8 cellular contexts compared by ENCODE assay signal in genomic region chr11:66643745-66644437, GRCh38. TPM values are rescaled to one million over a fixed set of nuclear protein-coding genes. Genes with fewer than 3 reads are reported as not detected.
A peak's percentile ranks its signal among the peaks of the same experiment; 100 is the strongest.
DNase-seq lines count a peak whose midpoint lies in the region; ATAC-seq and TF ChIP-seq lines count a peak whose summit lies in the region.
"Had no signal": no experiment of that assay in that cellular context is flagged by ENCODE, and none has a peak within 500 bp of the region (broad histone marks: within the 10 kb centered on the region; RNA-seq: fewer than 3 reads in every experiment).

No MANE protein-coding gene starts in this region.

- POLR2A ChIA-PET in activated CD8-positive, alpha-beta T cell treated with anti-CD3 and anti-CD28 coated beads for 36 hours (lab: Charles Lee), result interaction anchor here (0.8 to 27.4 kb wide), 8 partner anchors 8 to 75 kb away, joined by 3 to 558 read pairs (median 4); partner anchors contain the start of genes CCDC87, CCS, CTSF and RBM14
- POLR2A ChIA-PET in activated CD8-positive, alpha-beta T cell treated with anti-CD3 and anti-CD28 coated beads, Interleukin-2, amount 10 ng/mL, durations not matched to agents 7 days and 5 days (lab: Charles Lee), result interaction anchor here (0.5 to 2.0 kb wide), 2 partner anchors 11 to 22 kb away, joined by 3 to 7 read pairs; no protein-coding TSS in a partner anchor

- H3K27ac ChIP-seq in smooth muscle cell (ENCODE audit: low read depth), result no peak overlapping the region

- no peak for DNase-seq in activated CD8-positive, alpha-beta T cell treated with anti-CD3 and anti-CD28 coated beads for 36 hours
- no peak for DNase-seq in activated CD8-positive, alpha-beta T cell treated with anti-CD3 and anti-CD28 coated beads, Interleukin-2, amount 10 ng/mL, durations not matched to agents 7 days and 5 days
- no peak for DNase-seq in smooth muscle cell (lab: John Stamatoyannopoulos, UW; ENCODE audit: unreplicated experiment)
- no peak for DNase-seq in 8988T
- no peak for DNase-seq in H4 (ENCODE audit: low spot score)
- DNase-seq: ACHN had no signal

- no peak for TF ChIP-seq CTCF in activated CD8-positive, alpha-beta T cell treated with anti-CD3 and anti-CD28 coated beads for 36 hours (IDR thresholded peaks at IDR 0.05)
- no peak for TF ChIP-seq CTCF in smooth muscle cell (IDR thresholded peaks at IDR 0.05; ENCODE audit: borderline replicate concordance, insufficient read depth, poor library complexity, severe bottlenecking)

- no peaks in the 10 kb centered on the region for H3K9me3 Mint-ChIP-seq in activated CD8-positive, alpha-beta T cell treated with anti-CD3 and anti-CD28 coated beads for 36 hours
- no peaks in the 10 kb centered on the region for H3K9me3 Mint-ChIP-seq in activated CD8-positive, alpha-beta T cell treated with anti-CD3 and anti-CD28 coated beads, Interleukin-2, amount 10 ng/mL, durations not matched to agents 7 days and 5 days (ENCODE audit: insufficient read depth)

- H3K9me3 ChIP-seq in endocrine pancreas (ENCODE audit: control insufficient read depth, low read length), result no peaks in the 10 kb centered on the region
- no peaks in the 10 kb centered on the region for H3K9me3 ChIP-seq in smooth muscle cell (replicated peaks; ENCODE audit: low read depth)

- H3K27me3 ChIP-seq in endocrine pancreas (ENCODE audit: control insufficient read depth, insufficient read depth, low read length) (no peaks in the 10 kb centered on the region), smooth muscle cell (ENCODE audit: low read depth) (no peaks in the 10 kb centered on the region)

- peaks cover 43% of the 10 kb centered on the region for H3K4me1 ChIP-seq in endocrine pancreas (ENCODE audit: control insufficient read depth, insufficient read depth, low read length)
- H3K4me1 ChIP-seq in smooth muscle cell (ENCODE audit: low read depth), result peaks cover 34% of the 10 kb centered on the region

- 97% methylated on average over 23 of the region's 24 CpGs for WGBS in smooth muscle cell (ENCODE audit: low lambda C conversion rate)

- no peak overlapping the region for H2AFZ ChIP-seq in smooth muscle cell (ENCODE audit: low read depth)

- no peak overlapping the region for H3K9ac ChIP-seq in endocrine pancreas (ENCODE audit: control insufficient read depth, insufficient read depth, low read length)
- H3K9ac ChIP-seq in smooth muscle cell (ENCODE audit: low read depth), result no peak overlapping the region

- H3K36me3 Mint-ChIP-seq in activated CD8-positive, alpha-beta T cell treated with anti-CD3 and anti-CD28 coated beads for 36 hours (ENCODE audit: low read depth), result peaks cover 90% of the 10 kb centered on the region
- H3K36me3 Mint-ChIP-seq in activated CD8-positive, alpha-beta T cell treated with anti-CD3 and anti-CD28 coated beads, Interleukin-2, amount 10 ng/mL, durations not matched to agents 7 days and 5 days (ENCODE audit: low read depth), result peaks cover 93% of the 10 kb centered on the region

- peaks cover 8% of the 10 kb centered on the region for H3K36me3 ChIP-seq in endocrine pancreas (ENCODE audit: control insufficient read depth, insufficient read depth, low read length)
- peaks cover 20% of the 10 kb centered on the region for H3K36me3 ChIP-seq in smooth muscle cell (ENCODE audit: low read depth)

- H3K27ac Mint-ChIP-seq in activated CD8-positive, alpha-beta T cell treated with anti-CD3 and anti-CD28 coated beads for 36 hours, result no peak overlapping the region
- no peak overlapping the region for H3K27ac Mint-ChIP-seq in activated CD8-positive, alpha-beta T cell treated with anti-CD3 and anti-CD28 coated beads, Interleukin-2, amount 10 ng/mL, durations not matched to agents 7 days and 5 days

- intact Hi-C loops in activated CD8-positive, alpha-beta T cell treated with anti-CD3 and anti-CD28 coated beads for 36 hours (cut with micrococcal nuclease), result no loop called here

- peak overlapping the region; percentile 83 for H3K4me3 Mint-ChIP-seq in activated CD8-positive, alpha-beta T cell treated with anti-CD3 and anti-CD28 coated beads for 36 hours
- H3K4me3 Mint-ChIP-seq in activated CD8-positive, alpha-beta T cell treated with anti-CD3 and anti-CD28 coated beads, Interleukin-2, amount 10 ng/mL, durations not matched to agents 7 days and 5 days, result no peak overlapping the region

- H3F3A ChIP-seq in smooth muscle cell (ENCODE audit: low read depth), result peaks cover 18% of the 10 kb centered on the region

- peaks cover 100% of the 10 kb centered on the region for H3K79me2 ChIP-seq in smooth muscle cell (ENCODE audit: low read depth)

- peaks cover 100% of the 10 kb centered on the region for H4K20me1 ChIP-seq in smooth muscle cell (ENCODE audit: low read depth)

- peaks cover 87% of the 10 kb centered on the region for H3K4me1 Mint-ChIP-seq in activated CD8-positive, alpha-beta T cell treated with anti-CD3 and anti-CD28 coated beads for 36 hours (ENCODE audit: low read depth)
- peaks cover 81% of the 10 kb centered on the region for H3K4me1 Mint-ChIP-seq in activated CD8-positive, alpha-beta T cell treated with anti-CD3 and anti-CD28 coated beads, Interleukin-2, amount 10 ng/mL, durations not matched to agents 7 days and 5 days (ENCODE audit: low read depth)

- CTCF ChIA-PET in activated CD8-positive, alpha-beta T cell treated with anti-CD3 and anti-CD28 coated beads for 36 hours (lab: Charles Lee), result interaction anchor here (1.1 to 4.5 kb wide), 2 partner anchors 34 kb away, joined by 4 to 20 read pairs; partner anchors contain the start of gene RBM4B
- CTCF ChIA-PET in activated CD8-positive, alpha-beta T cell treated with anti-CD3 and anti-CD28 coated beads, Interleukin-2, amount 10 ng/mL, durations not matched to agents 7 days and 5 days (lab: Charles Lee), result no interaction called here

- H3K4me2 ChIP-seq in smooth muscle cell, result peak overlapping the region; percentile 9

- H3K4me3 ChIP-seq in endocrine pancreas (ENCODE audit: control insufficient read depth, insufficient read depth, low read length) (peak overlapping the region; percentile 87), smooth muscle cell (no peak overlapping the region)

- H3K27me3 Mint-ChIP-seq in activated CD8-positive, alpha-beta T cell treated with anti-CD3 and anti-CD28 coated beads for 36 hours, result no peaks in the 10 kb centered on the region
- no peaks in the 10 kb centered on the region for H3K27me3 Mint-ChIP-seq in activated CD8-positive, alpha-beta T cell treated with anti-CD3 and anti-CD28 coated beads, Interleukin-2, amount 10 ng/mL, durations not matched to agents 7 days and 5 days (ENCODE audit: low read depth)

- no peak for ATAC-seq in activated CD8-positive, alpha-beta T cell treated with anti-CD3 and anti-CD28 coated beads for 36 hours
- ATAC-seq in activated CD8-positive, alpha-beta T cell treated with anti-CD3 and anti-CD28 coated beads, Interleukin-2, amount 10 ng/mL, durations not matched to agents 7 days and 5 days, result no peak

RNA-seq across cellular contexts. Expression of gene RBM4, which starts 5.4 kb away (rescaled TPM):
- 100 to 1,000 TPM; 108 to 114 TPM for total RNA-seq in activated CD8-positive, alpha-beta T cell treated with anti-CD3 and anti-CD28 coated beads for 36 hours
- 100 to 1,000 TPM; 118 to 121 TPM for total RNA-seq in activated CD8-positive, alpha-beta T cell treated with anti-CD3 and anti-CD28 coated beads, Interleukin-2, amount 10 ng/mL, durations not matched to agents 7 days and 5 days
- 110 and 125 TPM in 2 replicates for total RNA-seq in smooth muscle cell
- polyA plus RNA-seq in smooth muscle cell, result 121 and 150 TPM in 2 replicates
- total RNA-seq in H4 (2014; rRNA removed; shearing (Covaris generic)), result 159 and 164 TPM in 2 replicates

RNA-seq across cellular contexts. Expression of gene RBM14, which starts 27.5 kb away (rescaled TPM):
- total RNA-seq in activated CD8-positive, alpha-beta T cell treated with anti-CD3 and anti-CD28 coated beads for 36 hours, result 100 to 1,000 TPM; 153 to 159 TPM
- total RNA-seq in activated CD8-positive, alpha-beta T cell treated with anti-CD3 and anti-CD28 coated beads, Interleukin-2, amount 10 ng/mL, durations not matched to agents 7 days and 5 days, result 100 to 1,000 TPM; 168 to 182 TPM
- total RNA-seq in smooth muscle cell, result 25.3 and 34.4 TPM in 2 replicates
- polyA plus RNA-seq in smooth muscle cell, result 41.0 and 41.1 TPM in 2 replicates
- total RNA-seq in H4 (2014; rRNA removed; shearing (Covaris generic)), result 27.5 and 34.3 TPM in 2 replicates

RNA-seq across cellular contexts. Expression of gene RBM4B, which starts 33.8 kb away (rescaled TPM):
- 10 to 100 TPM; 10.7 to 13.1 TPM for total RNA-seq in activated CD8-positive, alpha-beta T cell treated with anti-CD3 and anti-CD28 coated beads for 36 hours
- 10 to 100 TPM; 18.7 to 21.5 TPM for total RNA-seq in activated CD8-positive, alpha-beta T cell treated with anti-CD3 and anti-CD28 coated beads, Interleukin-2, amount 10 ng/mL, durations not matched to agents 7 days and 5 days
- total RNA-seq in smooth muscle cell, result 17.0 and 17.6 TPM in 2 replicates
- 17.8 and 23.7 TPM in 2 replicates for polyA plus RNA-seq in smooth muscle cell
- total RNA-seq in H4 (2014; rRNA removed; shearing (Covaris generic)), result 31.2 and 46.5 TPM in 2 replicates

RNA-seq across cellular contexts. Expression of gene CCS, which starts 50.9 kb away (rescaled TPM):
- 10 to 100 TPM; 22.0 to 25.6 TPM for total RNA-seq in activated CD8-positive, alpha-beta T cell treated with anti-CD3 and anti-CD28 coated beads for 36 hours
- 10 to 100 TPM; 29.3 to 32.5 TPM for total RNA-seq in activated CD8-positive, alpha-beta T cell treated with anti-CD3 and anti-CD28 coated beads, Interleukin-2, amount 10 ng/mL, durations not matched to agents 7 days and 5 days
- total RNA-seq in smooth muscle cell, result 24.6 and 29.2 TPM in 2 replicates
- polyA plus RNA-seq in smooth muscle cell, result 104 and 113 TPM in 2 replicates
- total RNA-seq in H4 (2014; rRNA removed; shearing (Covaris generic)), result 21.6 and 25.3 TPM in 2 replicates

RNA-seq across cellular contexts. Expression of gene CCDC87, which starts 51.0 kb away (rescaled TPM):
- under 1 TPM; 0.14 to 0.27 TPM for total RNA-seq in activated CD8-positive, alpha-beta T cell treated with anti-CD3 and anti-CD28 coated beads for 36 hours
- under 1 TPM; 0.55 to 0.70 TPM for total RNA-seq in activated CD8-positive, alpha-beta T cell treated with anti-CD3 and anti-CD28 coated beads, Interleukin-2, amount 10 ng/mL, durations not matched to agents 7 days and 5 days
- total RNA-seq in smooth muscle cell, result 2.5 TPM in 1 of 2 replicates, not detected in the other
- polyA plus RNA-seq in smooth muscle cell, result 0.56 and 0.91 TPM in 2 replicates
- total RNA-seq in H4 (2014; rRNA removed; shearing (Covaris generic)), result 0.04 and 0.56 TPM in 2 replicates
- total RNA-seq: mesenteric fat pad had no signal
